In genomic region chr11:114281388-114281956, GRCh38 we compare ENCODE assay signal across 15 cellular contexts. TPM values are rescaled to one million over a fixed set of nuclear protein-coding genes. Genes with fewer than 3 reads are reported as not detected.
DNase-seq lines count a peak whose midpoint lies in the region; ATAC-seq and TF ChIP-seq lines count a peak whose summit lies in the region.
"Had no signal": no experiment of that assay in that cellular context is flagged by ENCODE, and none has a peak within 500 bp of the region (broad histone marks: within the 10 kb centered on the region; RNA-seq: fewer than 3 reads in every experiment).

No MANE protein-coding gene starts in this region.

- no peaks in the 10 kb centered on the region for H4K20me1 ChIP-seq in GM23338 (replicated peaks; ENCODE audit: insufficient read depth)

- POLR2A ChIA-PET in CD4-positive, alpha-beta memory T cell (lab: Charles Lee; ENCODE audit: partially characterized antibody): no interaction called here

- H3F3A ChIP-seq in GM23338 (replicated peaks; ENCODE audit: low read depth): no peaks in the 10 kb centered on the region

- peak overlapping the region; percentile 87 for H2AFZ ChIP-seq in GM23338

- no peak overlapping the region for H3K4me2 ChIP-seq in GM23338

- H3K9me2 ChIP-seq in GM23338 (ENCODE audit: insufficient read depth): no peaks in the 10 kb centered on the region

- no peaks in the 10 kb centered on the region for H3K79me2 ChIP-seq in GM23338 (replicated peaks; ENCODE audit: insufficient read depth)

- no peak for TF ChIP-seq CTCF in GM23338 (conservative IDR thresholded peaks at IDR 0.05; ENCODE audit: low read depth in 2 of 2)

- no peaks in the 10 kb centered on the region for H3K36me3 ChIP-seq in GM23338 (ENCODE audit: insufficient read depth)
- H3K36me3 ChIP-seq in adipocyte (ENCODE audit: control insufficient read depth, insufficient read depth, low read length, severe bottlenecking): no peaks in the 10 kb centered on the region
- H3K36me3 ChIP-seq in CD4-positive, alpha-beta memory T cell (ENCODE audit: insufficient read depth, low read length): no peaks in the 10 kb centered on the region
- H3K36me3 ChIP-seq: colonic mucosa had no signal

- H3K9ac ChIP-seq in adipocyte (ENCODE audit: low read length): peak overlapping the region; percentile 73

- no peak for DNase-seq in GM23338 (ENCODE audit: low spot score)
- no peak for DNase-seq in adipocyte (ENCODE audit: low read depth)
- DNase-seq in iris pigment epithelial cell (ENCODE audit: low read depth): peak; percentile 50
- DNase-seq in CD4-positive, alpha-beta memory T cell: no peak
- no peak for DNase-seq in GM03348 (ENCODE audit: low spot score)
- no peak for DNase-seq in AG20443 (ENCODE audit: low spot score)
- DNase-seq: activated CD8-positive, alpha-beta T cell treated with anti-CD3 and anti-CD28 coated beads, Interleukin-2, amount 10 ng/mL, durations not matched to agents 7 days and 5 days had no signal

- no peaks in the 10 kb centered on the region for H3K27me3 ChIP-seq in GM23338 (ENCODE audit: insufficient read depth)
- no peaks in the 10 kb centered on the region for H3K27me3 ChIP-seq in adipocyte (replicated peaks; ENCODE audit: control insufficient read depth, insufficient read depth, low read length)
- peaks cover 5% of the 10 kb centered on the region for H3K27me3 ChIP-seq in CD4-positive, alpha-beta memory T cell (ENCODE audit: insufficient read depth, low read length)
- H3K27me3 ChIP-seq: colonic mucosa had no signal

- CTCF ChIA-PET in CD4-positive, alpha-beta memory T cell (lab: Charles Lee; ENCODE audit: partially characterized antibody): no interaction called here

- H3K27me3 Mint-ChIP-seq in GM23338 (ENCODE audit: insufficient read depth, low read depth, poor library complexity): peaks cover 6% of the 10 kb centered on the region
- peaks cover 13 to 25% of the 10 kb centered on the region in 2 donors for H3K27me3 Mint-ChIP-seq in CD4-positive, alpha-beta memory T cell

- no peak overlapping the region for H3K27ac ChIP-seq in GM23338 (ENCODE audit: low read depth)
- peak overlapping the region in 16 of 21 experiments; percentile 19 to 84 (median 66) for H3K27ac ChIP-seq in skin epidermis
- H3K27ac ChIP-seq in CD4-positive, alpha-beta memory T cell (ENCODE audit: low read depth, low read length): no peak overlapping the region
- H3K27ac ChIP-seq: colonic mucosa had no signal

- H3K9me3 ChIP-seq in adipocyte (ENCODE audit: control insufficient read depth, low read length): no peaks in the 10 kb centered on the region
- no peaks in the 10 kb centered on the region for H3K9me3 ChIP-seq in CD4-positive, alpha-beta memory T cell (ENCODE audit: control insufficient read depth in 1 of 2, low read length in 2 of 2)
- H3K9me3 ChIP-seq: colonic mucosa had no signal

- ATAC-seq in GM23338: no peak
- ATAC-seq: activated CD8-positive, alpha-beta T cell treated with anti-CD3 and anti-CD28 coated beads, Interleukin-2, amount 10 ng/mL, durations not matched to agents 7 days and 5 days; activated T-helper 17 cell treated with anti-CD3 and anti-CD28 coated beads, Interleukin-2, amount 50 U/mL, for 72 hours; stimulated activated effector memory CD8-positive, alpha-beta T cell treated with anti-CD3 and anti-CD28 coated beads, Interleukin-12 subunit alpha, Interleukin-12 subunit beta, amount 100 ng/mL, for 72 hours had no signal

- no peak overlapping the region for H3K4me3 ChIP-seq in GM23338
- H3K4me3 ChIP-seq in adipocyte (ENCODE audit: low read length): peak overlapping the region; percentile 21
- H3K4me3 ChIP-seq in skin epidermis: no peak overlapping the region
- no peak overlapping the region for H3K4me3 ChIP-seq in CD4-positive, alpha-beta memory T cell (ENCODE audit: low read length in 2 of 2)
- H3K4me3 ChIP-seq: colonic mucosa, GM12878, lung had no signal

- peaks cover 5% of the 10 kb centered on the region; the same call in 1 of the 3 replicates for H3K4me1 Mint-ChIP-seq in GM23338
- H3K4me1 Mint-ChIP-seq in CD4-positive, alpha-beta memory T cell: no peaks in the 10 kb centered on the region
- H3K4me1 Mint-ChIP-seq: activated T-helper 17 cell treated with anti-CD3 and anti-CD28 coated beads, Interleukin-2, amount 50 U/mL, for 72 hours; CD14-positive monocyte; stimulated activated effector memory CD8-positive, alpha-beta T cell treated with anti-CD3 and anti-CD28 coated beads, Interleukin-12 subunit alpha, Interleukin-12 subunit beta, amount 100 ng/mL, for 72 hours had no signal

- H3K27ac Mint-ChIP-seq in GM23338: no peak overlapping the region
- peak overlapping the region in 2 of 7 donors; percentile 7 to 16 for H3K27ac Mint-ChIP-seq in CD4-positive, alpha-beta memory T cell
- H3K27ac Mint-ChIP-seq: activated CD8-positive, alpha-beta T cell treated with anti-CD3 and anti-CD28 coated beads, Interleukin-2, amount 10 ng/mL, durations not matched to agents 7 days and 5 days; activated T-helper 17 cell treated with anti-CD3 and anti-CD28 coated beads, Interleukin-2, amount 50 U/mL, for 72 hours; CD14-positive monocyte; nephron progenitor cell; stimulated activated effector memory CD8-positive, alpha-beta T cell treated with anti-CD3 and anti-CD28 coated beads, Interleukin-12 subunit alpha, Interleukin-12 subunit beta, amount 100 ng/mL, for 72 hours had no signal

- H3K4me3 Mint-ChIP-seq in GM23338: no peak overlapping the region
- no peak overlapping the region for H3K4me3 Mint-ChIP-seq in CD4-positive, alpha-beta memory T cell
- H3K4me3 Mint-ChIP-seq: activated CD8-positive, alpha-beta T cell treated with anti-CD3 and anti-CD28 coated beads, Interleukin-2, amount 10 ng/mL, durations not matched to agents 7 days and 5 days; activated T-helper 17 cell treated with anti-CD3 and anti-CD28 coated beads, Interleukin-2, amount 50 U/mL, for 72 hours; CD14-positive monocyte; nephron progenitor cell; stimulated activated effector memory CD8-positive, alpha-beta T cell treated with anti-CD3 and anti-CD28 coated beads, Interleukin-12 subunit alpha, Interleukin-12 subunit beta, amount 100 ng/mL, for 72 hours had no signal

- H3K4me1 ChIP-seq in GM23338 (ENCODE audit: insufficient read depth) (no peaks in the 10 kb centered on the region), adipocyte (ENCODE audit: control insufficient read depth, insufficient read depth, low read length) (peaks cover 48% of the 10 kb centered on the region)
- H3K4me1 ChIP-seq in CD4-positive, alpha-beta memory T cell (ENCODE audit: insufficient read depth, low read length): no peaks in the 10 kb centered on the region
- H3K4me1 ChIP-seq: colonic mucosa had no signal

- no peaks in the 10 kb centered on the region; the same call in 2 of the 3 replicates for H3K36me3 Mint-ChIP-seq in GM23338 (ENCODE audit: low read depth)
- H3K36me3 Mint-ChIP-seq in CD4-positive, alpha-beta memory T cell: no peaks in the 10 kb centered on the region
- H3K36me3 Mint-ChIP-seq: CD14-positive monocyte; stimulated activated effector memory CD8-positive, alpha-beta T cell treated with anti-CD3 and anti-CD28 coated beads, Interleukin-12 subunit alpha, Interleukin-12 subunit beta, amount 100 ng/mL, for 72 hours had no signal

- no peaks in the 10 kb centered on the region for H3K9me3 Mint-ChIP-seq in GM23338
- peaks cover 0 to 3% (median 0%) of the 10 kb centered on the region in 8 donors for H3K9me3 Mint-ChIP-seq in CD4-positive, alpha-beta memory T cell
- H3K9me3 Mint-ChIP-seq: activated T-helper 17 cell treated with anti-CD3 and anti-CD28 coated beads, Interleukin-2, amount 50 U/mL, for 72 hours; CD14-positive monocyte; nephron progenitor cell; stimulated activated effector memory CD8-positive, alpha-beta T cell treated with anti-CD3 and anti-CD28 coated beads, Interleukin-12 subunit alpha, Interleukin-12 subunit beta, amount 100 ng/mL, for 72 hours had no signal

- intact Hi-C loops in CD4-positive, alpha-beta memory T cell (cut with micrococcal nuclease): no loop called here

RNA-seq across cellular contexts. Expression of gene NNMT, which starts 14.7 kb away (rescaled TPM):
- not detected in 2 replicates for total RNA-seq in GM23338 (2014; rRNA removed; shearing (Covaris generic))
- 0.21 and 0.40 TPM in 2 replicates for polyA plus RNA-seq in GM23338 (2016; fragmentation: Nextera tagmentation; extraction: Ambion mirVana)
- not detected for total RNA-seq in CD4-positive, alpha-beta memory T cell
- polyA plus RNA-seq in CD4-positive, alpha-beta memory T cell: not detected
- total RNA-seq: activated CD8-positive, alpha-beta T cell treated with anti-CD3 and anti-CD28 coated beads, Interleukin-2, amount 10 ng/mL, durations not matched to agents 7 days and 5 days; activated T-helper 17 cell treated with anti-CD3 and anti-CD28 coated beads, Interleukin-2, amount 50 U/mL, for 72 hours; GM12878 had no signal
- polyA plus RNA-seq: CD14-positive monocyte had no signal

Comparison
In these comparisons a context has a peak if more than half of its experiments do, and no peak if none do; other contexts are left out.
1. H3K27ac ChIP-seq: peak in skin epidermis (16 of 21); none in GM23338 (single experiment) and CD4-positive, alpha-beta memory T cell (single experiment).